8 cellular contexts compared by ENCODE assay signal in the genomic region with DNA sequence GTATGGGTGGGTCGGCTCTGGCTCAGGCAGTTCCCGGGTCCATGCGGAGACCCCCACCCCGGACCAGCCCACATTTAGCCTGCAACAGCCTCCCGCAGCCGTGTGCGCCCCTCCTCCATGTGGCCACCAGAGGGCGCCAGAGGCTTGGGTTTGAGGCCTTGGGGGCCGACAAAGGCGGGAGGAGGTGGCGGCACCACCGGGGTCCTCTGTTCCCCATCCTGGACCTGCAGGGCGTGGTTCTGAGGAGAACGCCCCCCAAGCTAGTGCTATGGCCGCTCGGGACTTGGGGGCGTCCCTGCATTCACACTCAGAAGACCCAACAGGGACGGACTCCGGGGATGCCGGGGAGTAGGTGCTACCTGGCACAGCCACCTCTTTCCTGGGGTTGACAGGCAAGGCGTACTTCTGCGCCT. TPM values are rescaled to one million over a fixed set of nuclear protein-coding genes. Genes with fewer than 3 reads are reported as not detected.
DNase-seq lines count a peak whose midpoint lies in the region; ATAC-seq, FAIRE-seq and TF ChIP-seq lines count a peak whose summit lies in the region.

No MANE protein-coding gene starts in this region.

- H4K20me1 ChIP-seq in PC-3 (ENCODE audit: low read length), result no peaks in the 10 kb centered on the region

- no peaks in the 10 kb centered on the region for H3K4me1 ChIP-seq in PC-3 (ENCODE audit: insufficient read depth, low read length)

- no peaks in the 10 kb centered on the region for H3K9me3 ChIP-seq in PC-3 (ENCODE audit: low read length)

- CTCF ChIA-PET in PC-3 (lab: Charles Lee), result interaction anchor here (1.0 kb wide), 1 partner anchor 39 kb away, joined by 4 read pairs; no protein-coding TSS in a partner anchor

- no peaks in the 10 kb centered on the region for H3K36me3 ChIP-seq in PC-3 (ENCODE audit: low read depth, low read length)

- ATAC-seq in PC-3 (peak; percentile 59), GM19467 (IDR thresholded peaks at IDR 0.05; ENCODE audit: unreplicated experiment) (no peak)

- H3K27me3 ChIP-seq in PC-3 (ENCODE audit: low read length), result no peaks in the 10 kb centered on the region

- POLR2A ChIA-PET in PC-3 (lab: Charles Lee; ENCODE audit: unreplicated experiment), result no interaction called here

- no peaks in the 10 kb centered on the region for H3K79me2 ChIP-seq in PC-3 (ENCODE audit: low read length)

- peak overlapping the region; percentile 39 for H3K4me2 ChIP-seq in PC-3 (ENCODE audit: low read length)

- H3K4me3 ChIP-seq in PC-3 (ENCODE audit: low read length), result no peak overlapping the region
- H3K4me3 ChIP-seq in fibroblast of villous mesenchyme (ENCODE audit: low read depth, low read length), result no peak overlapping the region

- no TSS peak for BruUV-seq in PC-3 (replicated peaks; lab: Mats Ljungman, UMichigan)

- 0 out of 2 replicates have a peak overlapping the region, but pooled peaks have one; percentile 26 for H2AFZ ChIP-seq in PC-3 (ENCODE audit: low read length)

- no peaks in the 10 kb centered on the region for H3K9me2 ChIP-seq in PC-3 (replicated peaks; ENCODE audit: low read length)

- H3K27ac ChIP-seq in PC-3 (ENCODE audit: low read length), result no peak overlapping the region

- H3K9ac ChIP-seq in PC-3 (ENCODE audit: low read length), result no peak overlapping the region

- TF ChIP-seq CTCF in PC-3 (conservative IDR thresholded peaks at IDR 0.05; ENCODE audit: low read depth, low read length) (peak; percentile 74), fibroblast of villous mesenchyme (IDR thresholded peaks at IDR 0.05; ENCODE audit: insufficient read depth, low read depth, low read length) (peak; percentile 82)

- H3F3A ChIP-seq in PC-3 (ENCODE audit: low read length, unreplicated experiment), result no peaks in the 10 kb centered on the region

- FAIRE-seq in GM19239 (lab: Jason Lieb, UNC), result peak; percentile 31
- FAIRE-seq in urothelium cell line (lab: Jason Lieb, UNC), result no peak

- intact Hi-C loops in PC-3 (cut with micrococcal nuclease), result loop anchor here (1.0 to 5.0 kb wide), 2 partner anchors 116 to 221 kb away; partner anchors contain the start of gene FUBP3

- DNase-seq in AG08396 (ENCODE audit: low spot score) (peak; percentile 80), GM19239 (ENCODE audit: insufficient read length, low spot score) (peak; percentile 82), PC-3 (peak; percentile 60), activated T-helper 1 cell treated with Interleukin-2 at 50 U/mL for 16 hours (ENCODE audit: low read depth) (peak; percentile 46), fibroblast of villous mesenchyme (ENCODE audit: low read depth) (peak; percentile 18), pons (ENCODE audit: low spot score) (peak; percentile 14), urothelium cell line (ENCODE audit: low spot score) (peak; percentile 73)

RNA-seq across cellular contexts. Expression of gene ASS1, which starts 16.5 kb away (rescaled TPM):
- total RNA-seq in PC-3 (2014; rRNA removed), result 74.1 and 83.0 TPM in 2 replicates
- total RNA-seq in fibroblast of villous mesenchyme, result 88.3 and 230 TPM in 2 replicates

Comparison
In these comparisons a context has a peak if more than half of its experiments do, and no peak if none do; other contexts are left out.
1. DNase-seq: peak in every context shown above with its lines; median percentile 82 in GM19239; 80 in AG08396; 73 in urothelium cell line; 60 in PC-3; 46 in activated T-helper 1 cell treated with Interleukin-2 at 50 U/mL for 16 hours; 18 in fibroblast of villous mesenchyme; 14 in pons.